In genomic region chr9:95513722-95514121, GRCh38 we compare ENCODE assay signal across 26 cellular contexts. TPM values are rescaled to one million over a fixed set of nuclear protein-coding genes. Genes with fewer than 3 reads are reported as not detected.
DNase-seq lines count a peak whose midpoint lies in the region; ATAC-seq, FAIRE-seq and TF ChIP-seq lines count a peak whose summit lies in the region.
"Had no signal": no experiment of that assay in that cellular context is flagged by ENCODE, and none has a peak within 500 bp of the region (broad histone marks: within the 10 kb centered on the region; RNA-seq: fewer than 3 reads in every experiment).

No MANE protein-coding gene starts in this region.

- peaks cover 60% of the 10 kb centered on the region for H3K27me3 ChIP-seq in HUES6 (ENCODE audit: control insufficient read depth, insufficient read depth, low read length)
- peaks cover 54% of the 10 kb centered on the region for H3K27me3 ChIP-seq in iPS-15b (ENCODE audit: control insufficient read depth, insufficient read depth, low read length)
- no peaks in the 10 kb centered on the region for H3K27me3 ChIP-seq in neuron (ENCODE audit: insufficient read depth, low read length)
- H3K27me3 ChIP-seq in CD4-positive, alpha-beta memory T cell (ENCODE audit: insufficient read depth, low read length) = peaks cover 4% of the 10 kb centered on the region
- H3K27me3 ChIP-seq in naive thymus-derived CD4-positive, alpha-beta T cell (ENCODE audit: control insufficient read depth in 2 of 2, insufficient read depth in 2 of 2, low read length in 2 of 2) = no peaks in the 10 kb centered on the region
- H3K27me3 ChIP-seq: body of pancreas had no signal

- intact Hi-C loops in CD4-positive, alpha-beta memory T cell (cut with micrococcal nuclease) = loop anchor here (5.0 kb wide), 1 partner anchor 904 kb away; the partner anchor contains the start of gene ZNF367
- intact Hi-C loops in naive thymus-derived CD4-positive, alpha-beta T cell (cut with micrococcal nuclease) = loop anchor here in 1 of 2 donors (5.0 to 10.0 kb wide), 2 partner anchors 39 to 941 kb away; partner anchors contain the start of gene HABP4

- H3K27ac Mint-ChIP-seq in CD4-positive, alpha-beta memory T cell = peak overlapping the region in 1 of 7 donors; percentile 96
- H3K27ac Mint-ChIP-seq in naive thymus-derived CD4-positive, alpha-beta T cell = no peak overlapping the region
- H3K27ac Mint-ChIP-seq: activated CD4-positive, alpha-beta T cell treated with anti-CD3 and anti-CD28 coated beads for 36 hours; activated CD8-positive, alpha-beta T cell treated with anti-CD3 and anti-CD28 coated beads for 36 hours; activated T-helper 2 cell treated with anti-CD3 and anti-CD28 coated beads, Interferon-gamma antibody, Interleukin-2, Interleukin-4, amounts not matched to agents 10 μg/mL and 5 μg/mL and 100 μg/mL, durations not matched to agents 14 hours and 24 hours and 36 hours; endodermal cell had no signal

- H3K27me3 Mint-ChIP-seq in CD4-positive, alpha-beta memory T cell = peaks cover 9 to 14% of the 10 kb centered on the region in 2 donors
- peaks cover 0 to 84% (median 0%) of the 10 kb centered on the region in 5 donors for H3K27me3 Mint-ChIP-seq in naive thymus-derived CD4-positive, alpha-beta T cell

- H3K9me3 ChIP-seq in HUES6 (ENCODE audit: control insufficient read depth, insufficient read depth, low read depth, low read length) (no peaks in the 10 kb centered on the region), iPS-15b (ENCODE audit: control insufficient read depth, insufficient read depth, low read length) (no peaks in the 10 kb centered on the region), neuron (ENCODE audit: low read length) (no peaks in the 10 kb centered on the region)
- no peaks in the 10 kb centered on the region for H3K9me3 ChIP-seq in CD4-positive, alpha-beta memory T cell (ENCODE audit: control insufficient read depth in 1 of 2, low read length in 2 of 2)
- H3K9me3 ChIP-seq in naive thymus-derived CD4-positive, alpha-beta T cell (ENCODE audit: control insufficient read depth in 2 of 3, low read length in 3 of 3) = no peaks in the 10 kb centered on the region
- H3K9me3 ChIP-seq: A549, body of pancreas, lower lobe of right lung, neutrophil, upper lobe of left lung had no signal

- peak overlapping the region in 2 of 8 donors; percentile 17 to 67 for H3K4me3 Mint-ChIP-seq in CD4-positive, alpha-beta memory T cell
- peak overlapping the region in 2 of 10 donors; percentile 1 to 39 for H3K4me3 Mint-ChIP-seq in naive thymus-derived CD4-positive, alpha-beta T cell

- ATAC-seq in naive thymus-derived CD4-positive, alpha-beta T cell = no peak
- no peak for ATAC-seq in GM21717 (IDR thresholded peaks at IDR 0.05; ENCODE audit: unreplicated experiment)
- ATAC-seq: A549; activated CD4-positive, alpha-beta T cell treated with anti-CD3 and anti-CD28 coated beads for 36 hours; activated CD8-positive, alpha-beta T cell treated with anti-CD3 and anti-CD28 coated beads for 36 hours; body of pancreas; lower lobe of right lung; sciatic nerve had no signal

- peak overlapping the region; percentile 39 for H3K9ac ChIP-seq in HUES6 (ENCODE audit: low read length)
- H3K9ac ChIP-seq in iPS-15b (ENCODE audit: low read depth, low read length) = no peak overlapping the region

- TF ChIP-seq CTCF in 22Rv1 (IDR thresholded peaks at IDR 0.05) = no peak

- H3K9me3 Mint-ChIP-seq in CD4-positive, alpha-beta memory T cell = peaks cover 0 to 3% (median under 1%) of the 10 kb centered on the region in 8 donors
- peaks cover 0 to 4% (median 0%) of the 10 kb centered on the region in 11 donors for H3K9me3 Mint-ChIP-seq in naive thymus-derived CD4-positive, alpha-beta T cell
- H3K9me3 Mint-ChIP-seq: activated CD8-positive, alpha-beta T cell treated with anti-CD3 and anti-CD28 coated beads for 36 hours; activated T-helper 2 cell treated with anti-CD3 and anti-CD28 coated beads, Interferon-gamma antibody, Interleukin-2, Interleukin-4, amounts not matched to agents 10 μg/mL and 5 μg/mL and 100 μg/mL, durations not matched to agents 14 hours and 24 hours and 36 hours; endodermal cell had no signal

- H3K27ac ChIP-seq in 22Rv1 (peak overlapping the region; percentile 97), HUES6 (ENCODE audit: low read depth, low read length) (no peak overlapping the region)
- no peak overlapping the region for H3K27ac ChIP-seq in CD4-positive, alpha-beta memory T cell (ENCODE audit: low read depth, low read length)
- H3K27ac ChIP-seq in naive thymus-derived CD4-positive, alpha-beta T cell (ENCODE audit: low read depth, low read length) = no peak overlapping the region
- H3K27ac ChIP-seq: A549, body of pancreas, lower lobe of right lung, neutrophil, upper lobe of left lung had no signal

- DNase-seq in CD4-positive, alpha-beta memory T cell = no peak
- DNase-seq in frontal cortex (ENCODE audit: low spot score in 2 of 2) = no peak
- no peak for DNase-seq in naive thymus-derived CD4-positive, alpha-beta T cell
- DNase-seq: activated CD4-positive, alpha-beta T cell treated with anti-CD3 and anti-CD28 coated beads for 36 hours; activated CD8-positive, alpha-beta T cell treated with anti-CD3 and anti-CD28 coated beads for 36 hours; activated naive CD4-positive, alpha-beta T cell treated with anti-CD3 and anti-CD28 coated beads, Interleukin-2, amount 50 U/mL, for 16 hours; body of pancreas; dermis blood vessel endothelial cell; endodermal cell; H7; lower lobe of right lung; NCI-H1048; NCI-H748 treated with DMSO at 0.1 percent for 48 hours; stimulated activated CD4-positive, alpha-beta T cell treated with anti-CD3 and anti-CD28 coated beads, Interleukin-12 subunit alpha, Interleukin-12 subunit beta, amount 100 ng/mL, for 4 hours; stimulated activated CD4-positive, alpha-beta T cell treated with anti-CD3 and anti-CD28 coated beads, Interleukin-4, amount 100 ng/mL, for 4 hours; SW 1271; upper lobe of left lung had no signal

- H3K4me3 ChIP-seq in HUES6 (ENCODE audit: low read depth, low read length) (peak overlapping the region; percentile 77; the same call in 1 of the 2 replicates), iPS-15b (ENCODE audit: low read depth, low read length) (peak overlapping the region; percentile 4), neuron (ENCODE audit: low read length) (peak overlapping the region; percentile 95)
- no peak overlapping the region for H3K4me3 ChIP-seq in CD4-positive, alpha-beta memory T cell (ENCODE audit: low read length in 2 of 2)
- H3K4me3 ChIP-seq in naive thymus-derived CD4-positive, alpha-beta T cell (ENCODE audit: low read length) = no peak overlapping the region
- H3K4me3 ChIP-seq: A549, body of pancreas, lower lobe of right lung, upper lobe of left lung had no signal

- peaks cover 20 to 66% (median 37%) of the 10 kb centered on the region in 4 donors for H3K4me1 Mint-ChIP-seq in CD4-positive, alpha-beta memory T cell
- peaks cover 26 to 53% (median 43%) of the 10 kb centered on the region in 7 donors for H3K4me1 Mint-ChIP-seq in naive thymus-derived CD4-positive, alpha-beta T cell

- no peak for FAIRE-seq in frontal cortex (lab: Jason Lieb, UNC)
- FAIRE-seq: A549 had no signal

- H2AFZ ChIP-seq in neuron (ENCODE audit: low read depth, low read length) = no peak overlapping the region

- CTCF ChIA-PET in CD4-positive, alpha-beta memory T cell (lab: Charles Lee; ENCODE audit: partially characterized antibody) = interaction anchor here (1.1 to 1.6 kb wide), 2 partner anchors 21 to 39 kb away, joined by 3 read pairs; no protein-coding TSS in a partner anchor
- CTCF ChIA-PET in naive thymus-derived CD4-positive, alpha-beta T cell (lab: Charles Lee) = no interaction called here

- H3K36me3 Mint-ChIP-seq in CD4-positive, alpha-beta memory T cell = peaks cover 0 to 17% of the 10 kb centered on the region in 2 donors
- H3K36me3 Mint-ChIP-seq in naive thymus-derived CD4-positive, alpha-beta T cell = peaks cover 0 to 5% (median 0%) of the 10 kb centered on the region in 5 donors

- peaks cover 46% of the 10 kb centered on the region for H3K4me1 ChIP-seq in HUES6 (ENCODE audit: control insufficient read depth, insufficient read depth, low read length)
- peaks cover 32% of the 10 kb centered on the region for H3K4me1 ChIP-seq in iPS-15b (ENCODE audit: control insufficient read depth, insufficient read depth, low read length)
- H3K4me1 ChIP-seq in neuron (ENCODE audit: insufficient read depth, low read length) = peaks cover 47% of the 10 kb centered on the region
- H3K4me1 ChIP-seq in CD4-positive, alpha-beta memory T cell (ENCODE audit: insufficient read depth, low read length) = peaks cover 37% of the 10 kb centered on the region
- peaks cover 14 to 18% of the 10 kb centered on the region in 2 donors for H3K4me1 ChIP-seq in naive thymus-derived CD4-positive, alpha-beta T cell (ENCODE audit: control insufficient read depth in 2 of 2, insufficient read depth in 2 of 2, low read length in 2 of 2)

- H3K36me3 ChIP-seq in HUES6 (ENCODE audit: control insufficient read depth, insufficient read depth, low read length) (no peaks in the 10 kb centered on the region), iPS-15b (ENCODE audit: control insufficient read depth, insufficient read depth, low read length) (no peaks in the 10 kb centered on the region), neuron (ENCODE audit: insufficient read depth, low read length) (no peaks in the 10 kb centered on the region)
- H3K36me3 ChIP-seq in CD4-positive, alpha-beta memory T cell (ENCODE audit: insufficient read depth, low read length) = no peaks in the 10 kb centered on the region
- no peaks in the 10 kb centered on the region for H3K36me3 ChIP-seq in naive thymus-derived CD4-positive, alpha-beta T cell (ENCODE audit: control insufficient read depth in 2 of 3, insufficient read depth in 3 of 3, low read length in 3 of 3)
- H3K36me3 ChIP-seq: lower lobe of right lung, neutrophil, upper lobe of left lung had no signal

- POLR2A ChIA-PET in CD4-positive, alpha-beta memory T cell (lab: Charles Lee; ENCODE audit: partially characterized antibody) = interaction anchor here (0.6 to 1.4 kb wide), 3 partner anchors 19 to 382 kb away, joined by 3 to 5 read pairs (median 3); no protein-coding TSS in a partner anchor
- POLR2A ChIA-PET in naive thymus-derived CD4-positive, alpha-beta T cell (lab: Charles Lee) = interaction anchor here (1.1 kb wide), 1 partner anchor 19 kb away, joined by 3 read pairs; no protein-coding TSS in a partner anchor

RNA-seq across cellular contexts. Expression of gene PTCH1, which starts 3.0 kb away (rescaled TPM):
- total RNA-seq in CD4-positive, alpha-beta memory T cell = 10 to 100 TPM; 18.8 to 23.0 TPM
- polyA plus RNA-seq in CD4-positive, alpha-beta memory T cell = 10 to 100 TPM in 1 of 2 donors, 1 to 10 TPM in 1; 2.7 to 13.5 TPM
- total RNA-seq in frontal cortex = 8.2 TPM
- 10 to 100 TPM in 4 of 5 experiments, 1 to 10 TPM in 1; 5.7 to 28.9 (median 23.5) TPM for total RNA-seq in naive thymus-derived CD4-positive, alpha-beta T cell
- 10 to 100 TPM in 1 of 2 donors, 1 to 10 TPM in 1; 9.7 to 10.2 TPM for polyA plus RNA-seq in naive thymus-derived CD4-positive, alpha-beta T cell

Comparison
In these comparisons a context has a peak if more than half of its experiments do, and no peak if none do; other contexts are left out.
1. H3K4me3 ChIP-seq: peak in HUES6 (single experiment), iPS-15b (single experiment) and neuron (single experiment); none in CD4-positive, alpha-beta memory T cell (0 of 2) and naive thymus-derived CD4-positive, alpha-beta T cell (single experiment).